9 cellular contexts compared by ENCODE assay signal in genomic region chr6:40604082-40604481, GRCh38. TPM values are rescaled to one million over a fixed set of nuclear protein-coding genes. Genes with fewer than 3 reads are reported as not detected.
"Had no signal": no experiment of that assay in that cellular context is flagged by ENCODE, and none has a peak within 500 bp of the region (broad histone marks: within the 10 kb centered on the region; RNA-seq: fewer than 3 reads in every experiment).

No MANE protein-coding gene starts in this region.

- DNase-seq: IMR-90, KBM-7 had no signal

- FAIRE-seq: HepG2, HTR-8/SVneo, K562 had no signal

- ATAC-seq: HepG2, K562 had no signal

- H3K4me3 ChIP-seq: K562 had no signal

- H3K27ac ChIP-seq: HL-60 had no signal

RNA-seq across cellular contexts. Expression of gene LRFN2, which starts 16.9 kb away (rescaled TPM):
- total RNA-seq: HepG2, HT-29, HT1080, IMR-90, K562 had no signal
- polyA plus RNA-seq: HepG2, IgD-negative memory B cell, IMR-90, K562 had no signal
